Comparison of ENCODE assay signal across 1 cellular context in the genomic region with DNA sequence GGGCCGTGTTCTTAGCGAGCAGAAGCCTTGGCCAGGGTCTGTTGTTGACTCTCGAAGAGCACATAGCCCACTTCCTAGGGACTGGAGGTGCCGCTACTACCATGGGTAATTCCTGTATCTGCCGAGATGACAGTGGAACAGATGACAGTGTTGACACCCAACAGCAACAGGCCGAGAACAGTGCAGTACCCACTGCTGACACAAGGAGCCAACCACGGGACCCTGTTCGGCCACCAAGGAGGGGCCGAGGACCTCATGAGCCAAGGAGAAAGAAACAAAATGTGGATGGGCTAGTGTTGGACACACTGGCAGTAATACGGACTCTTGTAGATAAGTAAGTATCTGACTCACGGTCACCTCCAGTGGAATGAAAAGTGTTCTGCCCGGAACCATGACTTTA.
TF ChIP-seq lines count a peak whose summit lies in the region.

No MANE protein-coding gene starts in this region.

TF ChIP-seq in K562, 482 proteins besides CTCF, POLR2A, EP300 and RAD21:
- TF ChIP-seq CBX3 (IDR thresholded peaks at IDR 0.05; ENCODE audit: borderline replicate concordance in 1 of 2, low read length in 2 of 2) = no peak
- TF ChIP-seq OTX1 (CRISPR knock-in tag; IDR thresholded peaks at IDR 0.05) = no peak
- TF ChIP-seq FOXA3 (CRISPR knock-in tag; conservative IDR thresholded peaks at IDR 0.05 in 1 of 2, IDR thresholded peaks at IDR 0.05 in 1 of 2) = no peak
- no peak for TF ChIP-seq HNRNPH1 (optimal IDR thresholded peaks at IDR 0.05; ENCODE audit: low read depth, low read length)
- TF ChIP-seq DMBX1 (CRISPR knock-in tag; IDR thresholded peaks at IDR 0.05; ENCODE audit: borderline replicate concordance) = no peak
- TF ChIP-seq MECOM (CRISPR knock-in tag; IDR thresholded peaks at IDR 0.05) = no peak
- TF ChIP-seq SREBF1 (IDR thresholded peaks at IDR 0.05; ENCODE audit: borderline replicate concordance, low read depth, low read length) = no peak
- TF ChIP-seq NCOA4 (IDR thresholded peaks at IDR 0.05; ENCODE audit: partially characterized antibody) = no peak
